In the genomic region with DNA sequence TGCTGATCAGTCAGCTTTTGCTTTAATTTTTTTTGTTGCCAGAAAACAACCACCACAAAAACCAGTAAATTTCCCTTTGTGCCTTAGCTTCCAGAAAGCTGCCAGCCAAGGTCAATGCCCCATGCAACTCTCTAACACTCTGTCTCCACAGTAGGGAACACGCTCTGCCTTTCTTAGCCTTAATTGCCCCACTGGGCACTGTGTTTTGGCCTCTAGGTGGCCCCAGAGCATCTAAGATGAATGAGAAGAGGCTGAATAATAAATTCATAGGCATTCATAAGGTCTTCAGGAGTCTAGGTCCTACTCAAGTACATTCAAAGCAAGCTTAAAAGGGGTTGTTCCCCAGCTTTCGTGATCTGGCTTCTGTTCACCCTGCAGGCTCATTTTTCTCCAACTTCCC, we compare ENCODE assay signal across 9 cellular contexts. TPM values are rescaled to one million over a fixed set of nuclear protein-coding genes. Genes with fewer than 3 reads are reported as not detected.
A peak's percentile ranks its signal among the peaks of the same experiment; 100 is the strongest.
DNase-seq lines count a peak whose midpoint lies in the region; ATAC-seq, FAIRE-seq and TF ChIP-seq lines count a peak whose summit lies in the region.
"Had no signal": no experiment of that assay in that cellular context is flagged by ENCODE, and none has a peak within 500 bp of the region (broad histone marks: within the 10 kb centered on the region; RNA-seq: fewer than 3 reads in every experiment).

No MANE protein-coding gene starts in this region.

- H3K27ac ChIP-seq in prostate gland: no peak overlapping the region

- H3K4me1 ChIP-seq in prostate gland (replicated peaks): no peaks in the 10 kb centered on the region

- no peak for FAIRE-seq in bronchial epithelial cell (lab: Jason Lieb, UNC)
- FAIRE-seq: frontal cortex had no signal

- DNase-seq in stimulated activated CD4-positive, alpha-beta T cell treated with anti-CD3 and anti-CD28 coated beads, Interleukin-15, amount 100 ng/mL, for 24 hours: peak; percentile 7
- no peak for DNase-seq in stimulated activated CD4-positive, alpha-beta T cell treated with anti-CD3 and anti-CD28 coated beads, Interleukin-4, amount 100 ng/mL, for 24 hours
- DNase-seq in bronchial epithelial cell (ENCODE audit: low read depth): peak; percentile 13
- no peak for DNase-seq in putamen (ENCODE audit: low spot score)
- DNase-seq in prostate gland (ENCODE audit: low spot score): no peak

- TF ChIP-seq POLR2A in prostate gland (IDR thresholded peaks at IDR 0.05): no peak

- H3K27me3 ChIP-seq in bronchial epithelial cell (ENCODE audit: control insufficient read depth, insufficient read depth, low read length): no peaks in the 10 kb centered on the region
- H3K27me3 ChIP-seq in prostate gland (replicated peaks; ENCODE audit: insufficient read depth): no peaks in the 10 kb centered on the region

- no peak overlapping the region for H3K4me3 ChIP-seq in bronchial epithelial cell (ENCODE audit: low read depth, low read length)
- H3K4me3 ChIP-seq in prostate gland: no peak overlapping the region

- intact Hi-C loops in prostate gland (cut with DNase I): no loop called here

- WGBS in prostate gland: 74% methylated on average over 2 of the region's 2 CpGs

- H3K9me3 ChIP-seq in prostate gland: no peaks in the 10 kb centered on the region

- no peaks in the 10 kb centered on the region for H3K36me3 ChIP-seq in bronchial epithelial cell (ENCODE audit: control insufficient read depth, insufficient read depth, low read length)
- no peaks in the 10 kb centered on the region for H3K36me3 ChIP-seq in prostate gland

- TF ChIP-seq CTCF in LNCAP (IDR thresholded peaks at IDR 0.05) (peak; percentile 44), bronchial epithelial cell (IDR thresholded peaks at IDR 0.05; ENCODE audit: insufficient read depth, low read length, severe bottlenecking) (peak; percentile 53), prostate gland (IDR thresholded peaks at IDR 0.05) (no peak)

- no peak for ATAC-seq in GM18517 (IDR thresholded peaks at IDR 0.05; ENCODE audit: unreplicated experiment)
- ATAC-seq in HG03095 (IDR thresholded peaks at IDR 0.05; ENCODE audit: unreplicated experiment): no peak

RNA-seq across cellular contexts. Expression of gene PASD1, which starts 57.7 kb away (rescaled TPM):
- total RNA-seq in bronchial epithelial cell (not detected in 2 replicates), prostate gland (10 to 100 TPM in 1 of 2 donors, not detected in 1; 21.5 TPM)
- total RNA-seq: frontal cortex had no signal

Comparison
In these comparisons a context has a peak if more than half of its experiments do, and no peak if none do; other contexts are left out.
1. DNase-seq: peak in stimulated activated CD4-positive, alpha-beta T cell treated with anti-CD3 and anti-CD28 coated beads, Interleukin-15, amount 100 ng/mL, for 24 hours (single experiment) and bronchial epithelial cell (single experiment); none in stimulated activated CD4-positive, alpha-beta T cell treated with anti-CD3 and anti-CD28 coated beads, Interleukin-4, amount 100 ng/mL, for 24 hours (single experiment), putamen (single experiment) and prostate gland (single experiment).
2. CTCF ChIP-seq: peak in LNCAP (single experiment) and bronchial epithelial cell (single experiment); none in prostate gland (0 of 4).